10 cellular contexts compared by ENCODE assay signal in genomic region chr1:103187673-103188072, GRCh38.
"Had no signal": no experiment of that assay in that cellular context is flagged by ENCODE, and none has a peak within 500 bp of the region (broad histone marks: within the 10 kb centered on the region; RNA-seq: fewer than 3 reads in every experiment).

No MANE protein-coding gene starts in this region.

- H3K27ac ChIP-seq: GM23248 had no signal

- H3K4me1 Mint-ChIP-seq: GM23338, H9 had no signal

- FAIRE-seq: H1, H54 had no signal

- H3K27ac Mint-ChIP-seq: GM23338, H9 had no signal

- H2AFZ ChIP-seq: GM23248, GM23338 had no signal

- ATAC-seq: GM23338, HCT116 had no signal

- H3K4me3 Mint-ChIP-seq: GM23338, H9 had no signal

- DNase-seq: GM23248, GOT3, H7, H9, HCEC 1CT had no signal

- H3K4me3 ChIP-seq: GM23248, GM23338, HAP-1 had no signal

- H3K4me1 ChIP-seq: HAP-1 had no signal

- H3K4me2 ChIP-seq: GM23338 had no signal

- H3K9ac ChIP-seq: GM23248 had no signal

- H3K36me3 ChIP-seq: HAP-1 had no signal

- H3K9me3 Mint-ChIP-seq: GM23338, H9 had no signal
